In genomic region chr3:132180337-132180791, GRCh38 we compare ENCODE assay signal across 8 cellular contexts.
DNase-seq lines count a peak whose midpoint lies in the region; ATAC-seq and TF ChIP-seq lines count a peak whose summit lies in the region.

No MANE protein-coding gene starts in this region.

- no peak overlapping the region for H3K4me3 ChIP-seq in mammary epithelial cell (replicated peaks in 1 of 3; ENCODE audit: insufficient read depth in 1 of 3, low read depth in 2 of 3, low read length in 3 of 3)
- H3K4me3 ChIP-seq in right lobe of liver = no peak overlapping the region

- DNase-seq in AG08395 (ENCODE audit: low spot score) (peak; percentile 60), HS-27A (ENCODE audit: low read depth) (peak; percentile 26), NCI-H82 (lab: John Stamatoyannopoulos, UW) (peak; percentile 81), mammary epithelial cell (peak; percentile 63), right lobe of liver (no peak)
- no peak for DNase-seq in activated naive CD8-positive, alpha-beta T cell treated with anti-CD3 and anti-CD28 coated beads, Interleukin-2, amount 50 U/mL, for 24 hours

- H3K9me3 ChIP-seq in mammary epithelial cell (replicated peaks; ENCODE audit: insufficient read depth, low read length) = no peaks in the 10 kb centered on the region
- H3K9me3 ChIP-seq in right lobe of liver = no peaks in the 10 kb centered on the region

- H3K4me3 Mint-ChIP-seq in activated naive CD8-positive, alpha-beta T cell treated with anti-CD3 and anti-CD28 coated beads, Interleukin-2, amount 50 U/mL, for 24 hours = no peak overlapping the region

- no peak overlapping the region for H3K27ac Mint-ChIP-seq in activated naive CD8-positive, alpha-beta T cell treated with anti-CD3 and anti-CD28 coated beads, Interleukin-2, amount 50 U/mL, for 24 hours

- no peaks in the 10 kb centered on the region for H3K27me3 Mint-ChIP-seq in activated naive CD8-positive, alpha-beta T cell treated with anti-CD3 and anti-CD28 coated beads, Interleukin-2, amount 50 U/mL, for 24 hours

- no peak overlapping the region for H3K27ac ChIP-seq in mammary epithelial cell (ENCODE audit: insufficient read depth, low read depth, low read length)
- no peak overlapping the region for H3K27ac ChIP-seq in right lobe of liver

- no peaks in the 10 kb centered on the region for H3K27me3 ChIP-seq in mammary epithelial cell (ENCODE audit: insufficient read depth, low read length)
- H3K27me3 ChIP-seq in right lobe of liver = no peaks in the 10 kb centered on the region

- no peak overlapping the region for H2AFZ ChIP-seq in mammary epithelial cell (ENCODE audit: low read depth, low read length)

- ATAC-seq in right lobe of liver = peak; percentile 65 to 73 (median 72)
- no peak for ATAC-seq in GM19324 (IDR thresholded peaks at IDR 0.05; ENCODE audit: low FRiP score, unreplicated experiment)
- no peak for ATAC-seq in activated naive CD8-positive, alpha-beta T cell treated with anti-CD3 and anti-CD28 coated beads, Interleukin-2, amount 50 U/mL, for 24 hours

- peaks cover 2% of the 10 kb centered on the region for H3K4me1 Mint-ChIP-seq in activated naive CD8-positive, alpha-beta T cell treated with anti-CD3 and anti-CD28 coated beads, Interleukin-2, amount 50 U/mL, for 24 hours

- TF ChIP-seq CTCF in GM12873 (IDR thresholded peaks at IDR 0.05; ENCODE audit: insufficient read depth, low read depth, low read length, missing control alignments) (peak; percentile 61), mammary epithelial cell (conservative IDR thresholded peaks at IDR 0.05 in 1 of 2, IDR thresholded peaks at IDR 0.05 in 1 of 2; ENCODE audit: extremely low read depth in 1 of 2, insufficient read depth in 1 of 2, low read depth in 1 of 2, low read length in 2 of 2) (peak; percentile 43 to 72), right lobe of liver (IDR thresholded peaks at IDR 0.05) (peak; percentile 38 to 54 (median 48))

- 10% methylated on average over 2 of the region's 3 CpGs for WGBS in mammary epithelial cell (ENCODE audit: low coverage, missing lambda C conversion rate)
- WGBS in right lobe of liver (ENCODE audit: insufficient coverage, low coverage, low lambda C conversion rate, missing lambda C conversion rate) = 0% methylated on average over 3 of the region's 3 CpGs

- no TSS peak for BruUV-seq in mammary epithelial cell (replicated peaks; lab: Mats Ljungman, UMichigan)

- CTCF ChIA-PET in mammary epithelial cell (lab: Charles Lee; ENCODE audit: low non-redundant PET) = interaction anchor here (0.8 kb wide), 1 partner anchor 32 kb away, joined by 8 read pairs; no protein-coding TSS in a partner anchor

- dilution Hi-C loops in mammary epithelial cell (cut with HindIII; ENCODE audit: low sequenced_read_pairs) = loop anchor here (25.0 kb wide), 1 partner anchor 118 kb away; no protein-coding TSS in a partner anchor

- H3K36me3 ChIP-seq in mammary epithelial cell (ENCODE audit: insufficient read depth, low read length) (no peaks in the 10 kb centered on the region), right lobe of liver (no peaks in the 10 kb centered on the region)

- in situ Hi-C loops in mammary epithelial cell (cut with MboI; ENCODE audit: low sequenced_read_pairs in 2 of 2) = loop anchor here (25.0 kb wide), 2 partner anchors 393 to 1143 kb away; partner anchors contain the start of genes ASTE1 (in 1 of the 2) and NEK11 (in 1 of the 2)

- H3K9ac ChIP-seq in mammary epithelial cell (ENCODE audit: insufficient read depth, low read length) = no peak overlapping the region

- TF ChIP-seq POLR2A in right lobe of liver (IDR thresholded peaks at IDR 0.05) = no peak

- no peaks in the 10 kb centered on the region for H3K36me3 Mint-ChIP-seq in activated naive CD8-positive, alpha-beta T cell treated with anti-CD3 and anti-CD28 coated beads, Interleukin-2, amount 50 U/mL, for 24 hours (ENCODE audit: low read depth)

- no peaks in the 10 kb centered on the region for H4K20me1 ChIP-seq in mammary epithelial cell (ENCODE audit: insufficient read depth, low read length)

- no peaks in the 10 kb centered on the region for H3K9me3 Mint-ChIP-seq in activated naive CD8-positive, alpha-beta T cell treated with anti-CD3 and anti-CD28 coated beads, Interleukin-2, amount 50 U/mL, for 24 hours

- H3K79me2 ChIP-seq in mammary epithelial cell (ENCODE audit: insufficient read depth, low read length) = no peaks in the 10 kb centered on the region

- H3K4me1 ChIP-seq in mammary epithelial cell (ENCODE audit: insufficient read depth, low read length) (no peaks in the 10 kb centered on the region), right lobe of liver (no peaks in the 10 kb centered on the region)

- no peak overlapping the region for H3K4me2 ChIP-seq in mammary epithelial cell (ENCODE audit: insufficient read depth, low read depth, low read length)

- intact Hi-C loops in mammary epithelial cell (cut with micrococcal nuclease) (loop anchor here (1.0 kb wide), 4 partner anchors 30 to 386 kb away; no protein-coding TSS in a partner anchor), right lobe of liver (cut with DNase I) (loop anchor here in 1 of 2 donors (10.0 kb wide), 1 partner anchor 146 kb away; the partner anchor contains the start of gene CPNE4)

Comparison
In these comparisons a context has a peak if more than half of its experiments do, and no peak if none do; other contexts are left out.
1. DNase-seq: peak in AG08395 (single experiment), HS-27A (single experiment), NCI-H82 (single experiment) and mammary epithelial cell (single experiment); none in right lobe of liver (0 of 3) and activated naive CD8-positive, alpha-beta T cell treated with anti-CD3 and anti-CD28 coated beads, Interleukin-2, amount 50 U/mL, for 24 hours (single experiment).
2. ATAC-seq: peak in right lobe of liver (4 of 4); none in GM19324 (single experiment) and activated naive CD8-positive, alpha-beta T cell treated with anti-CD3 and anti-CD28 coated beads, Interleukin-2, amount 50 U/mL, for 24 hours (single experiment).
3. Peak in every context shown above with its lines, with median percentiles within 50 percentile points of each other: CTCF ChIP-seq.